Comparison of ENCODE assay signal across 11 cellular contexts in genomic region chr11:45933131-45933821, GRCh38. TPM values are rescaled to one million over a fixed set of nuclear protein-coding genes. Genes with fewer than 3 reads are reported as not detected.
A peak's percentile ranks its signal among the peaks of the same experiment; 100 is the strongest.
DNase-seq lines count a peak whose midpoint lies in the region; TF ChIP-seq lines count a peak whose summit lies in the region.
"Had no signal": no experiment of that assay in that cellular context is flagged by ENCODE, and none has a peak within 500 bp of the region (broad histone marks: within the 10 kb centered on the region; RNA-seq: fewer than 3 reads in every experiment).

No MANE protein-coding gene starts in this region.

- WGBS in sigmoid colon, 2 donors, result 70 to 86% methylated on average over 15 of the region's 15 CpGs

- H3K4me3 Mint-ChIP-seq in dendritic cell treated with granulocyte-macrophage colony-stimulating factor and Interleukin-4, amounts not matched to agents 40 ng/mL and 50 ng/mL, for 4 days, result peak overlapping the region; percentile 52
- H3K4me3 Mint-ChIP-seq in endothelial cell (ENCODE audit: unreplicated experiment), result no peak overlapping the region
- H3K4me3 Mint-ChIP-seq: neural crest cell had no signal

- DNase-seq in GM20000 (ENCODE audit: low spot score) (peak; percentile 52), NCI-H446 treated with DMSO at 0.1 percent for 48 hours (lab: John Stamatoyannopoulos, UW) (peak; percentile 20), sigmoid colon (peak; percentile 64), COLO829 (ENCODE audit: low spot score) (no peak), DMS79 treated with DMSO at 0.1 percent for 48 hours (lab: John Stamatoyannopoulos, UW) (no peak), middle frontal gyrus (ENCODE audit: extremely low spot score, low spot score) (no peak), endothelial cell (ENCODE audit: low spot score) (no peak)
- DNase-seq: activated gamma-delta T cell, KG1 had no signal

- H3K27ac Mint-ChIP-seq in dendritic cell treated with granulocyte-macrophage colony-stimulating factor and Interleukin-4, amounts not matched to agents 40 ng/mL and 50 ng/mL, for 4 days, result no peak overlapping the region
- no peak overlapping the region for H3K27ac Mint-ChIP-seq in endothelial cell (ENCODE audit: unreplicated experiment)

- peaks cover 62% of the 10 kb centered on the region for H3K36me3 Mint-ChIP-seq in dendritic cell treated with granulocyte-macrophage colony-stimulating factor and Interleukin-4, amounts not matched to agents 40 ng/mL and 50 ng/mL, for 4 days (ENCODE audit: low read depth)
- H3K36me3 Mint-ChIP-seq in endothelial cell (ENCODE audit: low read depth, unreplicated experiment), result peaks cover 20% of the 10 kb centered on the region

- no peak for TF ChIP-seq EP300 in sigmoid colon (IDR thresholded peaks at IDR 0.05)

- TF ChIP-seq POLR2A in sigmoid colon (IDR thresholded peaks at IDR 0.05), result no peak

- H3K27me3 Mint-ChIP-seq in dendritic cell treated with granulocyte-macrophage colony-stimulating factor and Interleukin-4, amounts not matched to agents 40 ng/mL and 50 ng/mL, for 4 days, result peaks cover 21% of the 10 kb centered on the region
- H3K27me3 Mint-ChIP-seq in endothelial cell (ENCODE audit: unreplicated experiment), result peaks cover 12% of the 10 kb centered on the region

- H3K4me3 ChIP-seq in sigmoid colon, result no peak overlapping the region

- TF ChIP-seq CTCF in GM20000 (IDR thresholded peaks at IDR 0.05; ENCODE audit: extremely low read depth, missing control alignments), result no peak
- TF ChIP-seq CTCF in sigmoid colon (IDR thresholded peaks at IDR 0.05), result no peak
- no peak for TF ChIP-seq CTCF in endothelial cell (IDR thresholded peaks at IDR 0.05; ENCODE audit: unreplicated experiment)

- no peaks in the 10 kb centered on the region for H3K9me3 Mint-ChIP-seq in dendritic cell treated with granulocyte-macrophage colony-stimulating factor and Interleukin-4, amounts not matched to agents 40 ng/mL and 50 ng/mL, for 4 days
- no peaks in the 10 kb centered on the region for H3K9me3 Mint-ChIP-seq in endothelial cell (ENCODE audit: unreplicated experiment)
- H3K9me3 Mint-ChIP-seq: neural crest cell had no signal

- no peaks in the 10 kb centered on the region for H3K9me3 ChIP-seq in sigmoid colon

- H3K4me1 ChIP-seq in sigmoid colon, result peaks cover 0 to 9% (median 3%) of the 10 kb centered on the region in 4 donors

- H3K27me3 ChIP-seq in sigmoid colon, result no peaks in the 10 kb centered on the region

- peaks cover 14 to 64% (median 53%) of the 10 kb centered on the region in 4 donors for H3K36me3 ChIP-seq in sigmoid colon

- intact Hi-C loops in dendritic cell treated with granulocyte-macrophage colony-stimulating factor and Interleukin-4, amounts not matched to agents 40 ng/mL and 50 ng/mL, for 4 days (cut with micrococcal nuclease), result loop anchor here (10.0 kb wide), 1 partner anchor 48 kb away; the partner anchor contains the start of gene MAPK8IP1
- intact Hi-C loops in sigmoid colon (cut with DNase I), result no loop called here

- no peak overlapping the region for H3K27ac ChIP-seq in sigmoid colon

- H3K4me1 Mint-ChIP-seq in dendritic cell treated with granulocyte-macrophage colony-stimulating factor and Interleukin-4, amounts not matched to agents 40 ng/mL and 50 ng/mL, for 4 days (ENCODE audit: low read depth), result peaks cover 71% of the 10 kb centered on the region
- no peaks in the 10 kb centered on the region for H3K4me1 Mint-ChIP-seq in endothelial cell (ENCODE audit: unreplicated experiment)
- H3K4me1 Mint-ChIP-seq: neural crest cell had no signal

RNA-seq across cellular contexts. Expression of gene LARGE2, which starts 10.8 kb away (rescaled TPM):
- total RNA-seq in sigmoid colon (not detected), endothelial cell (ENCODE audit: unreplicated experiment) (0.95 TPM)
- polyA plus RNA-seq in sigmoid colon, result 10 to 100 TPM in 1 of 3 donors, under 1 TPM in 1, not detected in 1; 0.46 to 13.6 TPM
- total RNA-seq: neural crest cell had no signal

RNA-seq across cellular contexts. Expression of gene PEX16, which starts 15.6 kb away (rescaled TPM):
- total RNA-seq in sigmoid colon (10 to 100 TPM; 13.8 to 28.2 (median 21.6) TPM), endothelial cell (ENCODE audit: unreplicated experiment) (28.1 TPM)
- 10 to 100 TPM; 30.3 to 46.3 (median 37.8) TPM for polyA plus RNA-seq in sigmoid colon

RNA-seq across cellular contexts. Expression of gene FREY1, which starts 26.2 kb away (rescaled TPM):
- total RNA-seq in sigmoid colon (1 to 10 TPM in 2 of 4 donors, not detected in 2; 2.2 to 3.5 TPM), endothelial cell (ENCODE audit: unreplicated experiment) (1.1 TPM)
- polyA plus RNA-seq in sigmoid colon, result under 1 TPM in 1 of 3 donors, not detected in 2; 0.64 TPM

RNA-seq across cellular contexts. Expression of gene MAPK8IP1, which starts 47.8 kb away (rescaled TPM):
- 10 to 100 TPM in 2 of 4 donors, 1 to 10 TPM in 2; 4.9 to 15.5 (median 8.8) TPM for total RNA-seq in sigmoid colon
- polyA plus RNA-seq in sigmoid colon, result 1 to 10 TPM; 1.2 to 4.2 (median 1.8) TPM
- total RNA-seq in endothelial cell (ENCODE audit: unreplicated experiment), result 3.7 TPM

Comparison
In these comparisons a context has a peak if more than half of its experiments do, and no peak if none do; other contexts are left out.
1. DNase-seq: peak in GM20000 (single experiment), NCI-H446 treated with DMSO at 0.1 percent for 48 hours (single experiment) and sigmoid colon (single experiment); none in COLO829 (single experiment), DMS79 treated with DMSO at 0.1 percent for 48 hours (single experiment), middle frontal gyrus (single experiment) and endothelial cell (single experiment).